In genomic region chr16:78125112-78125844, GRCh38 we compare ENCODE assay signal across 24 cellular contexts.
"Had no signal": no experiment of that assay in that cellular context is flagged by ENCODE, and none has a peak within 500 bp of the region (broad histone marks: within the 10 kb centered on the region; RNA-seq: fewer than 3 reads in every experiment).

No MANE protein-coding gene starts in this region.

- H3K4me2 ChIP-seq: SK-N-SH had no signal

- H3K9me3 ChIP-seq: MG63, SK-N-SH had no signal

- DNase-seq: Karpas-422, KG1, MG63, NCI-H1092, NCI-H1105 treated with DMSO at 0.1 percent for 48 hours, NCI-H1417 treated with DMSO at 0.1 percent for 48 hours, NCI-H146, NCI-H187, NCI-H2029, NCI-H2081 treated with DMSO at 0.1 percent for 48 hours, NCI-H2171, NCI-H226, NCI-H446, NCI-H510A, NCI-H524 treated with DMSO at 0.1 percent for 48 hours, NCI-H69, NCI-H774, PC-3, SHP77, SK-N-SH, SW 1271 had no signal

- H3K9ac ChIP-seq: SK-N-SH had no signal

- H3K27ac ChIP-seq: HL-60, RWPE1 had no signal

- H3K36me3 ChIP-seq: MG63 had no signal

- ATAC-seq: Panc1, PC-3 had no signal

- H3K4me3 ChIP-seq: MG63 had no signal

- H3K27me3 ChIP-seq: MG63 had no signal
